ENCODE assay signal across 2 cellular contexts in genomic region chr4:27048350-27049100, GRCh38.
TF ChIP-seq lines count a peak whose summit lies in the region.

No MANE protein-coding gene starts in this region.

TF ChIP-seq in K562, 482 proteins besides CTCF, POLR2A, EP300 and RAD21 (continued from another document and continues in another):
- TF ChIP-seq TSHZ1 (CRISPR knock-in tag; IDR thresholded peaks at IDR 0.05) (no peak), CLOCK (CRISPR knock-in tag; IDR thresholded peaks at IDR 0.05; ENCODE audit: borderline replicate concordance) (no peak), ZNF121 (CRISPR knock-in tag; conservative IDR thresholded peaks at IDR 0.05) (no peak), ZNF668 (CRISPR knock-in tag; IDR thresholded peaks at IDR 0.05) (no peak), VEZF1 (CRISPR knock-in tag; IDR thresholded peaks at IDR 0.05) (no peak), ZNF696 (CRISPR knock-in tag; conservative IDR thresholded peaks at IDR 0.05) (no peak), RFX5 (IDR thresholded peaks at IDR 0.05; ENCODE audit: low read depth, low read length) (peak; percentile 58; the same call in 1 of the 2 replicates), ZNF740 (CRISPR knock-in tag; IDR thresholded peaks at IDR 0.05) (no peak), ZNF740 (tag; IDR thresholded peaks at IDR 0.05) (no peak), AFF1 (IDR thresholded peaks at IDR 0.05; ENCODE audit: low read depth in 1 of 2, partially characterized antibody in 2 of 2) (no peak)

TF ChIP-seq in HepG2, 621 proteins besides CTCF, POLR2A, EP300 and RAD21 (continued from another document):
- TF ChIP-seq CEBPZ (IDR thresholded peaks at IDR 0.05; ENCODE audit: low read length) (no peak), STAG1 (CRISPR knock-in tag; IDR thresholded peaks at IDR 0.05) (peak; percentile 59), ARID5B (CRISPR knock-in tag; IDR thresholded peaks at IDR 0.05) (no peak), ZFP90 (CRISPR knock-in tag; IDR thresholded peaks at IDR 0.05; ENCODE audit: borderline replicate concordance) (no peak), HNRNPUL1 (IDR thresholded peaks at IDR 0.05; ENCODE audit: low read depth, low read length) (no peak), E2F5 (CRISPR knock-in tag; conservative IDR thresholded peaks at IDR 0.05) (no peak), THAP7 (CRISPR knock-in tag; IDR thresholded peaks at IDR 0.05) (no peak), ZIK1 (CRISPR knock-in tag; IDR thresholded peaks at IDR 0.05; ENCODE audit: borderline replicate concordance, low read depth) (no peak), RBM22 (optimal IDR thresholded peaks at IDR 0.05; ENCODE audit: low read length) (no peak), ZNF362 (CRISPR knock-in tag; IDR thresholded peaks at IDR 0.05; ENCODE audit: borderline replicate concordance) (no peak), PCBP1 (IDR thresholded peaks at IDR 0.05; ENCODE audit: borderline replicate concordance, low read depth, low read length) (no peak), BATF2 (CRISPR knock-in tag; IDR thresholded peaks at IDR 0.05) (no peak), ZBTB4 (CRISPR knock-in tag; IDR thresholded peaks at IDR 0.05; ENCODE audit: borderline replicate concordance) (no peak), ZNF816 (CRISPR knock-in tag; IDR thresholded peaks at IDR 0.05; ENCODE audit: borderline replicate concordance) (no peak), ZMAT3 (CRISPR knock-in tag; conservative IDR thresholded peaks at IDR 0.05) (no peak), GATAD1 (CRISPR knock-in tag; IDR thresholded peaks at IDR 0.05) (no peak), NFKBIZ (CRISPR knock-in tag; IDR thresholded peaks at IDR 0.05) (no peak), DR1 (CRISPR knock-in tag; IDR thresholded peaks at IDR 0.05) (no peak), SNAI1 (CRISPR knock-in tag; IDR thresholded peaks at IDR 0.05; ENCODE audit: borderline replicate concordance) (no peak), RNF2 (conservative IDR thresholded peaks at IDR 0.05; ENCODE audit: low read depth) (peak; percentile 80; the same call in 1 of the 2 replicates)
